1 cellular context compared by ENCODE assay signal in genomic region chr5:122323738-122324137, GRCh38.
A peak's percentile ranks its signal among the peaks of the same experiment; 100 is the strongest.
TF ChIP-seq lines count a peak whose summit lies in the region.

No MANE protein-coding gene starts in this region.

TF ChIP-seq in GM12878, 131 proteins besides CTCF, POLR2A, EP300 and RAD21:
- TF ChIP-seq NFIC (IDR thresholded peaks at IDR 0.05; ENCODE audit: low read depth, low read length) (peak; percentile 26; the same call in 1 of the 2 replicates), POLR2AphosphoS2 (IDR thresholded peaks at IDR 0.05; ENCODE audit: low read depth, low read length) (no peak)
